24 cellular contexts compared by ENCODE assay signal in the genomic region with DNA sequence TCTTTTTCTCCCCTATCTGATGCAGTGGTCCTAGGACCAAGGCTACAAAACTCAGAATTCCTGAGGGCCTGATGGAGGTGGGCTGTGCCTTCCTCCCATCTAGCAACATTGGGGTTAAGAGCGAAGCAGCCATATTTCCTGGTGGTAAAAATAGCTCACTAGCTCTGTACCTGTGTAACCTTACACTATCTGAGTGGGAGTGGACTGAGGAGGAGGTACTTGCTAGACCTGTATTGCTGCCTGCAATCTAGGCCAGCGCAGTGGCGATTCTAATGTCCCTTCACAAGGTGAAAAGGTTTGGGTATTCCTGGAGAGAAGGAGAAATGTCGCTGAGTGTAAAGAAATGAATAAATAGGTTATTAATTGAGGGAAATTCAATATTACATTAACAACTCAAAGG.
DNase-seq lines count a peak whose midpoint lies in the region; ATAC-seq and TF ChIP-seq lines count a peak whose summit lies in the region.
"Had no signal": no experiment of that assay in that cellular context is flagged by ENCODE, and none has a peak within 500 bp of the region (broad histone marks: within the 10 kb centered on the region; RNA-seq: fewer than 3 reads in every experiment).

No MANE protein-coding gene starts in this region.

- no peaks in the 10 kb centered on the region for H3K4me1 ChIP-seq in esophagus squamous epithelium
- H3K4me1 ChIP-seq: adrenal gland, heart right ventricle had no signal

- H3K27ac Mint-ChIP-seq in progenitor cell of endocrine pancreas: peak overlapping the region; percentile 46
- H3K27ac Mint-ChIP-seq: CD8-positive, alpha-beta T cell; dendritic cell treated with granulocyte-macrophage colony-stimulating factor and Interleukin-4, amounts not matched to agents 40 ng/mL and 50 ng/mL, for 4 days; naive B cell; stimulated activated memory B cell treated with anti-CD40 and anti-IgM and Interleukin-4, amounts not matched to agents 10 μg/mL and 1 μg/mL and 100 μg/mL, for 72 hours; T-cell had no signal

- no peak overlapping the region for H3K4me3 ChIP-seq in lower leg skin (ENCODE audit: low read depth, poor library complexity, severe bottlenecking)
- no peak overlapping the region for H3K4me3 ChIP-seq in esophagus squamous epithelium
- H3K4me3 ChIP-seq: adrenal gland, heart right ventricle, testis had no signal

- H3K4me3 Mint-ChIP-seq in progenitor cell of endocrine pancreas (ENCODE audit: low read depth): no peak overlapping the region
- H3K4me3 Mint-ChIP-seq: CD8-positive, alpha-beta T cell; dendritic cell treated with granulocyte-macrophage colony-stimulating factor and Interleukin-4, amounts not matched to agents 40 ng/mL and 50 ng/mL, for 4 days; naive B cell; stimulated activated memory B cell treated with anti-CD40 and anti-IgM and Interleukin-4, amounts not matched to agents 10 μg/mL and 1 μg/mL and 100 μg/mL, for 72 hours; T-cell had no signal

- H3K9me3 Mint-ChIP-seq in progenitor cell of endocrine pancreas (ENCODE audit: low read depth): peaks cover 31% of the 10 kb centered on the region

- 74 to 77% methylated on average over 4 of the region's 4 CpGs for WGBS in lower leg skin, 2 donors
- 58 to 80% methylated on average over 4 of the region's 4 CpGs for WGBS in esophagus squamous epithelium, 2 donors

- ATAC-seq in esophagus mucosa (peak; percentile 50), GM19452 (IDR thresholded peaks at IDR 0.05; ENCODE audit: unreplicated experiment) (no peak)
- ATAC-seq: CD8-positive, alpha-beta T cell; heart right ventricle; sciatic nerve; stimulated activated memory B cell treated with anti-CD40 and anti-IgM and Interleukin-4, amounts not matched to agents 10 μg/mL and 1 μg/mL and 100 μg/mL, for 72 hours; T-cell had no signal

- H3K4me1 Mint-ChIP-seq in progenitor cell of endocrine pancreas (ENCODE audit: low read depth): peaks cover 30% of the 10 kb centered on the region
- H3K4me1 Mint-ChIP-seq: naive B cell; stimulated activated memory B cell treated with anti-CD40 and anti-IgM and Interleukin-4, amounts not matched to agents 10 μg/mL and 1 μg/mL and 100 μg/mL, for 72 hours; T-cell had no signal

- H3K36me3 Mint-ChIP-seq in progenitor cell of endocrine pancreas (ENCODE audit: insufficient read depth): peaks cover 16% of the 10 kb centered on the region
- H3K36me3 Mint-ChIP-seq: CD8-positive, alpha-beta T cell; stimulated activated memory B cell treated with anti-CD40 and anti-IgM and Interleukin-4, amounts not matched to agents 10 μg/mL and 1 μg/mL and 100 μg/mL, for 72 hours; T-cell had no signal

- TF ChIP-seq CTCF in progenitor cell of endocrine pancreas (IDR thresholded peaks at IDR 0.05; ENCODE audit: unreplicated experiment): no peak
- TF ChIP-seq CTCF in lower leg skin (IDR thresholded peaks at IDR 0.05): no peak
- TF ChIP-seq CTCF in esophagus squamous epithelium (IDR thresholded peaks at IDR 0.05): no peak

- H3K27me3 ChIP-seq in esophagus squamous epithelium: no peaks in the 10 kb centered on the region
- H3K27me3 ChIP-seq: adrenal gland, heart right ventricle, testis had no signal

- H3K36me3 ChIP-seq in esophagus squamous epithelium: no peaks in the 10 kb centered on the region
- H3K36me3 ChIP-seq: adrenal gland, heart right ventricle had no signal

- TF ChIP-seq POLR2A in lower leg skin (IDR thresholded peaks at IDR 0.05) (no peak), esophagus squamous epithelium (IDR thresholded peaks at IDR 0.05) (no peak)

- no peaks in the 10 kb centered on the region for H3K27me3 Mint-ChIP-seq in progenitor cell of endocrine pancreas

- intact Hi-C loops in lower leg skin (cut with DNase I; ENCODE audit: low total_unique reads) (no loop called here), esophagus squamous epithelium (cut with DNase I) (no loop called here)

- DNase-seq in DMS53 (lab: John Stamatoyannopoulos, UW): peak; percentile 89
- peak; percentile 84 for DNase-seq in NCI-H2029 treated with DMSO at 0.1 percent for 48 hours (lab: John Stamatoyannopoulos, UW)
- DNase-seq in progenitor cell of endocrine pancreas (ENCODE audit: low spot score, unreplicated experiment): no peak
- DNase-seq in lower leg skin (ENCODE audit: low spot score in 2 of 2): no peak
- DNase-seq in esophagus squamous epithelium (lab: John Stamatoyannopoulos, UW): no peak
- DNase-seq: activated CD4-positive, alpha-beta T cell treated with anti-CD3 and anti-CD28 coated beads, Interleukin-2, amount 50 U/mL, for 1 hour; activated gamma-delta T cell; adrenal gland; CD8-positive, alpha-beta T cell; DND-41; heart right ventricle; KG1; MV-4-11; naive B cell; NCI-H2081; NCI-H526 treated with DMSO at 0.1 percent for 48 hours; SHP77 treated with DMSO at 0.1 percent for 48 hours; T-cell; testis had no signal

- peaks cover 0 to 11% (median 10%) of the 10 kb centered on the region in 3 donors for H3K9me3 ChIP-seq in esophagus squamous epithelium
- H3K9me3 ChIP-seq: testis had no signal

- H3K27ac ChIP-seq in esophagus squamous epithelium: no peak overlapping the region
- H3K27ac ChIP-seq: adrenal gland, heart right ventricle, testis had no signal

Comparison
In these comparisons a context has a peak if more than half of its experiments do, and no peak if none do; other contexts are left out.
1. DNase-seq: peak in DMS53 (single experiment) and NCI-H2029 treated with DMSO at 0.1 percent for 48 hours (single experiment); none in progenitor cell of endocrine pancreas (single experiment), lower leg skin (0 of 2) and esophagus squamous epithelium (single experiment).